16 cellular contexts compared by ENCODE assay signal in the genomic region with DNA sequence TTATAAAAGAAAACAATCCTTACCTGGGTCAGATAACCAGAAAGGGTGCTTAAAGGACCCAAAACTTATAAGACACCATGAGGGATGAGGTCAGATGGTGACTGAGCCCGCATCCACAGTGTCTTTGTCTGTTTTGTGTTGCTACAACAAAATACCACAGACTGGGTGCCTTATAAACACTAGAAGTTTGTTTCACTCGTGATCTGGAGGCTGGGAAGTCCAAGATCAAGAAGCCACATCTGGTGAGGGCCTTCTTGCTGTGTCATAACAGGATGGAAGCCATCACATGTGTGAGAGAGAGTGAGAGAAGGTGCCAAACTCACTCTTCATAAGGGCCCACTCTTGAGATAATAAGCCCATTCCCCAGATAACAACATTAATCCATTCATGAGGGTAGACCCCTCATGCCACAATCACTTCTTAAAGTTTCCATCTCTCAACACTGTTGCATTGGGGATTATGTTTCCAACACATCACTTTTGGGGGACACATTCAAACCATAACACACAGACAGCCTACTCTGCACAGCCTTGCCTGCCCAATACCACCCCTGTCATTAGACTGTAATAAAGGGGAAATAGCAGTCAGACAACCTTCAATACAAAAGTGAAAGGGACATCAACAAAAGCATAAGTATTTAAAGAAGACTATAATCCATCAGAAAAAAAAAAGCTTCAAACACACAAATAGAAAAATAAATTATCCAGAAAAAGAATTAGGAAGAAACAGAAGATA.
DNase-seq lines count a peak whose midpoint lies in the region; ATAC-seq, FAIRE-seq and TF ChIP-seq lines count a peak whose summit lies in the region.
"Had no signal": no experiment of that assay in that cellular context is flagged by ENCODE, and none has a peak within 500 bp of the region (broad histone marks: within the 10 kb centered on the region; RNA-seq: fewer than 3 reads in every experiment).

No MANE protein-coding gene starts in this region.

- no peak overlapping the region for H3K9ac ChIP-seq in GM12878 (ENCODE audit: control insufficient read depth, insufficient read depth, low read length)
- H3K9ac ChIP-seq: KMS-11 had no signal

- no peaks in the 10 kb centered on the region for H3K9me2 ChIP-seq in OCI-LY7 (ENCODE audit: insufficient read depth, low read length)

- peaks cover 12% of the 10 kb centered on the region for H3K4me1 ChIP-seq in OCI-LY7 (ENCODE audit: insufficient read depth, low read length, poor library complexity, severe bottlenecking)
- H3K4me1 ChIP-seq in GM12878 (ENCODE audit: control insufficient read depth, insufficient read depth, low read length) = no peaks in the 10 kb centered on the region
- H3K4me1 ChIP-seq in right lobe of liver = no peaks in the 10 kb centered on the region

- FAIRE-seq in GM12878 (lab: Jason Lieb, UNC) = no peak

- RAD21 ChIA-PET in GM12878 (lab: Charles Lee; ENCODE audit: unreplicated experiment) = no interaction called here

- TF ChIP-seq EP300 in GM12878 (IDR thresholded peaks at IDR 0.05; ENCODE audit: borderline replicate concordance in 1 of 2, control insufficient read depth in 1 of 2, low read depth in 2 of 2, low read length in 2 of 2) = no peak

- H3K36me3 ChIP-seq in OCI-LY7 (ENCODE audit: insufficient read depth, low read length) (no peaks in the 10 kb centered on the region; the same call in 1 of the 2 replicates), GM12878 (ENCODE audit: control insufficient read depth in 2 of 2, insufficient read depth in 2 of 2, low read length in 1 of 2) (no peaks in the 10 kb centered on the region), right lobe of liver (no peaks in the 10 kb centered on the region)

- H2AFZ ChIP-seq in OCI-LY7 (ENCODE audit: low read length) (peak overlapping the region; percentile 37; the same call in 1 of the 2 replicates), GM12878 (ENCODE audit: control insufficient read depth, low read depth, low read length) (no peak overlapping the region)

- H3K27ac Mint-ChIP-seq in natural killer cell treated with Interleukin-12 subunit alpha and Interleukin-12 subunit beta and Interleukin-15 and Interleukin-18, amount 100 ng/mL, for 72 hours = peak overlapping the region; percentile 1 to 58

- H3K4me3 ChIP-seq in OCI-LY7 (ENCODE audit: low read depth, low read length, poor library complexity, severe bottlenecking) = no peak overlapping the region
- no peak overlapping the region for H3K4me3 ChIP-seq in GM12878
- H3K4me3 ChIP-seq in right lobe of liver = no peak overlapping the region

- H3K36me3 Mint-ChIP-seq in natural killer cell treated with Interleukin-12 subunit alpha and Interleukin-12 subunit beta and Interleukin-15 and Interleukin-18, amount 100 ng/mL, for 72 hours = peaks cover 22% of the 10 kb centered on the region

- intact Hi-C loops in OCI-LY7 (cut with micrococcal nuclease; ENCODE audit: unreplicated experiment) (no loop called here), GM12878 (cut with micrococcal nuclease; ENCODE audit: unreplicated experiment) (no loop called here), right lobe of liver (cut with DNase I) (no loop called here)

- H3K27me3 ChIP-seq in GM12878 (replicated peaks in 1 of 2; ENCODE audit: control insufficient read depth in 2 of 2, insufficient read depth in 2 of 2, low read length in 1 of 2) (peaks cover 0 to 2% of the 10 kb centered on the region in 2 experiments; a peak in 2 of 4 replicates), right lobe of liver (no peaks in the 10 kb centered on the region)

- POLR2A ChIA-PET in OCI-LY7 (lab: Charles Lee) (no interaction called here), GM12878 (lab: Charles Lee) (no interaction called here)

- peaks cover 22 to 30% of the 10 kb centered on the region in 2 donors for H3K4me1 Mint-ChIP-seq in natural killer cell treated with Interleukin-12 subunit alpha and Interleukin-12 subunit beta and Interleukin-15 and Interleukin-18, amount 100 ng/mL, for 72 hours (ENCODE audit: low read depth in 2 of 2)

- SMC1A ChIA-PET in GM12878 (lab: Charles Lee; ENCODE audit: uncharacterized antibody, unreplicated experiment) = no interaction called here

- TF ChIP-seq POLR2A in GM12878 (IDR thresholded peaks at IDR 0.05; ENCODE audit: low read depth, low read length) (no peak), right lobe of liver (IDR thresholded peaks at IDR 0.05) (no peak)

- CTCF ChIA-PET in OCI-LY7 (lab: Charles Lee; ENCODE audit: unreplicated experiment) = no interaction called here
- CTCF ChIA-PET in GM12878 (lab: Yijun Ruan, JAX) = no interaction called here

- peak overlapping the region; percentile 28 for H3K4me3 Mint-ChIP-seq in natural killer cell treated with Interleukin-12 subunit alpha and Interleukin-12 subunit beta and Interleukin-15 and Interleukin-18, amount 100 ng/mL, for 72 hours

- TF ChIP-seq CTCF in OCI-LY7 (conservative IDR thresholded peaks at IDR 0.05; ENCODE audit: low read length) (no peak), GM12878 (IDR thresholded peaks at IDR 0.05 in 2 of 3, conservative IDR thresholded peaks at IDR 0.05 in 1 of 3; ENCODE audit: control insufficient read depth in 2 of 3, extremely low read depth in 1 of 3, insufficient read depth in 1 of 3, low read depth in 3 of 3, low read length in 3 of 3) (no peak), right lobe of liver (IDR thresholded peaks at IDR 0.05) (no peak)

- no peaks in the 10 kb centered on the region for H3K9me3 Mint-ChIP-seq in natural killer cell treated with Interleukin-12 subunit alpha and Interleukin-12 subunit beta and Interleukin-15 and Interleukin-18, amount 100 ng/mL, for 72 hours

- H3K27me3 Mint-ChIP-seq in natural killer cell treated with Interleukin-12 subunit alpha and Interleukin-12 subunit beta and Interleukin-15 and Interleukin-18, amount 100 ng/mL, for 72 hours = peaks cover 7 to 11% of the 10 kb centered on the region in 2 donors

- H4K20me1 ChIP-seq in OCI-LY7 (ENCODE audit: insufficient read depth, low read length) = no peaks in the 10 kb centered on the region
- H4K20me1 ChIP-seq in GM12878 (ENCODE audit: control insufficient read depth, insufficient read depth) = no peaks in the 10 kb centered on the region

- peak; percentile 35 to 60 for ATAC-seq in activated CD4-positive, CD25-positive, alpha-beta regulatory T cell treated with anti-CD3 and anti-CD28 coated beads, Interleukin-2, amount 50 U/mL, for 24 hours
- ATAC-seq in GM12878 = no peak; the same call in 2 of the 3 replicates
- peak; percentile 80 to 90 for ATAC-seq in natural killer cell treated with Interleukin-12 subunit alpha and Interleukin-12 subunit beta and Interleukin-15 and Interleukin-18, amount 100 ng/mL, for 72 hours
- no peak for ATAC-seq in HG03095 (IDR thresholded peaks at IDR 0.05; ENCODE audit: unreplicated experiment)
- ATAC-seq in right lobe of liver = no peak
- ATAC-seq: sciatic nerve had no signal

- H3K27ac ChIP-seq in OCI-LY7 (ENCODE audit: low read depth, low read length, poor library complexity, severe bottlenecking) (no peak overlapping the region), GM12878 (ENCODE audit: control insufficient read depth, insufficient read depth) (no peak overlapping the region), right lobe of liver (no peak overlapping the region)
- H3K27ac ChIP-seq: 22Rv1, KMS-11 had no signal

- TF ChIP-seq RAD21 in GM12878 (IDR thresholded peaks at IDR 0.05; ENCODE audit: insufficient read depth, low read depth, low read length) = no peak

- BruUV-seq in OCI-LY7 (replicated peaks; lab: Mats Ljungman, UMichigan) (no TSS peak), GM12878 (replicated peaks; lab: Mats Ljungman, UMichigan) (no TSS peak)

- in situ Hi-C loops in GM12878 (cut with MboI) = no loop called here

- no peaks in the 10 kb centered on the region for H3K79me2 ChIP-seq in OCI-LY7 (ENCODE audit: insufficient read depth, low read depth, low read length)
- no peaks in the 10 kb centered on the region for H3K79me2 ChIP-seq in GM12878 (ENCODE audit: control insufficient read depth, insufficient read depth, low read length)

- H3K4me2 ChIP-seq in OCI-LY7 (ENCODE audit: low read length) (no peak overlapping the region), GM12878 (ENCODE audit: control insufficient read depth, insufficient read depth) (no peak overlapping the region)
- H3K4me2 ChIP-seq: KMS-11 had no signal

- 2% methylated on average over 2 of the region's 2 CpGs for WGBS in GM12878 (ENCODE audit: insufficient coverage, insufficient replicate concordance, low lambda C conversion rate, missing lambda C conversion rate)
- WGBS in right lobe of liver (ENCODE audit: insufficient coverage, low coverage, low lambda C conversion rate, missing lambda C conversion rate) = 61% methylated on average over 2 of the region's 2 CpGs

- no peak for DNase-seq in activated CD4-positive, CD25-positive, alpha-beta regulatory T cell treated with anti-CD3 and anti-CD28 coated beads, Interleukin-2, amount 50 U/mL, for 72 hours
- DNase-seq in OCI-LY7 (ENCODE audit: low spot score) (no peak), GM12878 (ENCODE audit: low read depth, low spot score) (no peak), islet precursor cell (no peak), right lobe of liver (no peak)
- no peak for DNase-seq in natural killer cell treated with Interleukin-12 subunit alpha and Interleukin-12 subunit beta and Interleukin-15 and Interleukin-18, amount 100 ng/mL, for 72 hours (ENCODE audit: low spot score)
- DNase-seq: activated CD8-positive, alpha-beta memory T cell treated with anti-CD3 and anti-CD28 coated beads, Interleukin-2, amount 50 U/mL, for 4 hours; aorta; NCI-H1694; NCI-H69; stimulated activated CD4-positive, alpha-beta T cell treated with anti-CD3 and anti-CD28 coated beads, Interleukin-4, amount 100 ng/mL, for 1 hour had no signal

- peaks cover 13% of the 10 kb centered on the region; the same call in 1 of the 2 replicates for H3K9me3 ChIP-seq in OCI-LY7 (ENCODE audit: low read length)
- peaks cover 2% of the 10 kb centered on the region; the same call in 2 of the 3 replicates for H3K9me3 ChIP-seq in GM12878 (replicated peaks; ENCODE audit: control insufficient read depth, insufficient read depth, low read length)
- no peaks in the 10 kb centered on the region for H3K9me3 ChIP-seq in right lobe of liver

TF ChIP-seq in GM12878, 131 proteins besides CTCF, POLR2A, EP300 and RAD21:
- TF ChIP-seq TBL1XR1 (IDR thresholded peaks at IDR 0.05; ENCODE audit: low read depth, low read length) (no peak), SRF (IDR thresholded peaks at IDR 0.05; ENCODE audit: low read depth in 2 of 2, low read length in 2 of 2) (no peak), BHLHE40 (IDR thresholded peaks at IDR 0.05; ENCODE audit: borderline replicate concordance in 1 of 2, low read depth in 2 of 2, low read length in 1 of 2) (peak in 1 of 2 experiments; percentile 12; a peak in 1 of 4 replicates), JUNB (IDR thresholded peaks at IDR 0.05) (0 out of 2 replicates have a peak, but pooled peaks have one; percentile 29), RUNX3 (IDR thresholded peaks at IDR 0.05; ENCODE audit: low read length) (peak; percentile 54)

Comparison
In these comparisons a context has a peak if more than half of its experiments do, and no peak if none do; other contexts are left out.
1. ATAC-seq: peak in activated CD4-positive, CD25-positive, alpha-beta regulatory T cell treated with anti-CD3 and anti-CD28 coated beads, Interleukin-2, amount 50 U/mL, for 24 hours (2 of 2) and natural killer cell treated with Interleukin-12 subunit alpha and Interleukin-12 subunit beta and Interleukin-15 and Interleukin-18, amount 100 ng/mL, for 72 hours (2 of 2); none in GM12878 (single experiment), HG03095 (single experiment) and right lobe of liver (0 of 4).